12 cellular contexts compared by ENCODE assay signal in the genomic region with DNA sequence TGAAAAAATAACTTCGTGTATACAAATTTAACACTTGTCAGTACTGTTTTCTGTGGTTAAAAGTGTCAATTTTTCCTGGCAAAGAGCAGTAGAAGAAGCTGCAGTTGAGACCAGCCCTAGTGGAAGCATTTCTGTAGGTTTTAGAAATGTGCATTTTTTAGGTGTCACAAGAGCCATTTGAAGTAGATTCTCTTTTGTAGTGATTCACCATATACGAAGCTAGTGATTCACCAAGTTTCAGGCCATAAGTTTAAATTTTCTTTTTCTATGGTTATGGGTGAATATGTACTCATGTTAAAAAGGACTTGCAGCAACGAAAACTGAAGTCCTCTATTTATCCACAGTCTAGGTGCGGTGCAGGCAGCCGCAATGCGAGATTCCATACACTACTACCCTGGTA. TPM values are rescaled to one million over a fixed set of nuclear protein-coding genes. Genes with fewer than 3 reads are reported as not detected.
A peak's percentile ranks its signal among the peaks of the same experiment; 100 is the strongest.
DNase-seq lines count a peak whose midpoint lies in the region; ATAC-seq and TF ChIP-seq lines count a peak whose summit lies in the region.
"Had no signal": no experiment of that assay in that cellular context is flagged by ENCODE, and none has a peak within 500 bp of the region (broad histone marks: within the 10 kb centered on the region; RNA-seq: fewer than 3 reads in every experiment).

No MANE protein-coding gene starts in this region.

- H3K4me3 Mint-ChIP-seq in activated naive CD4-positive, alpha-beta T cell treated with anti-CD3 and anti-CD28 coated beads, Interleukin-2, amount 50 U/mL, for 24 hours: peak overlapping the region; percentile 92
- peak overlapping the region; percentile 52 for H3K4me3 Mint-ChIP-seq in activated CD8-positive, alpha-beta T cell treated with anti-CD3 and anti-CD28 coated beads for 36 hours
- H3K4me3 Mint-ChIP-seq in stimulated activated naive B cell treated with anti-CD40 and anti-IgM and Interleukin-4, amounts not matched to agents 10 μg/mL and 1 μg/mL and 100 μg/mL, for 72 hours: peak overlapping the region; percentile 36 to 37
- H3K4me3 Mint-ChIP-seq in type B pancreatic cell: no peak overlapping the region
- H3K4me3 Mint-ChIP-seq: B cell had no signal

- no peaks in the 10 kb centered on the region for H3K9me3 Mint-ChIP-seq in activated naive CD4-positive, alpha-beta T cell treated with anti-CD3 and anti-CD28 coated beads, Interleukin-2, amount 50 U/mL, for 24 hours
- no peaks in the 10 kb centered on the region for H3K9me3 Mint-ChIP-seq in activated CD8-positive, alpha-beta T cell treated with anti-CD3 and anti-CD28 coated beads for 36 hours
- peaks cover 0 to 2% of the 10 kb centered on the region in 2 donors for H3K9me3 Mint-ChIP-seq in stimulated activated naive B cell treated with anti-CD40 and anti-IgM and Interleukin-4, amounts not matched to agents 10 μg/mL and 1 μg/mL and 100 μg/mL, for 72 hours
- no peaks in the 10 kb centered on the region for H3K9me3 Mint-ChIP-seq in type B pancreatic cell

- H3K27me3 Mint-ChIP-seq in activated naive CD4-positive, alpha-beta T cell treated with anti-CD3 and anti-CD28 coated beads, Interleukin-2, amount 50 U/mL, for 24 hours: no peaks in the 10 kb centered on the region
- H3K27me3 Mint-ChIP-seq in activated CD8-positive, alpha-beta T cell treated with anti-CD3 and anti-CD28 coated beads for 36 hours: no peaks in the 10 kb centered on the region
- H3K27me3 Mint-ChIP-seq in stimulated activated naive B cell treated with anti-CD40 and anti-IgM and Interleukin-4, amounts not matched to agents 10 μg/mL and 1 μg/mL and 100 μg/mL, for 72 hours: no peaks in the 10 kb centered on the region
- no peaks in the 10 kb centered on the region for H3K27me3 Mint-ChIP-seq in type B pancreatic cell
- H3K27me3 Mint-ChIP-seq: B cell had no signal

- TF ChIP-seq CTCF in activated CD8-positive, alpha-beta T cell treated with anti-CD3 and anti-CD28 coated beads for 36 hours (IDR thresholded peaks at IDR 0.05): no peak
- TF ChIP-seq CTCF in fibroblast of mammary gland (conservative IDR thresholded peaks at IDR 0.05; ENCODE audit: control insufficient read depth, insufficient read depth, low read depth, low read length) (no peak), type B pancreatic cell (conservative IDR thresholded peaks at IDR 0.05) (no peak)

- ATAC-seq in activated CD8-positive, alpha-beta T cell treated with anti-CD3 and anti-CD28 coated beads for 36 hours: no peak
- no peak for ATAC-seq in stimulated activated naive B cell treated with anti-CD40 and anti-IgM and Interleukin-4, amounts not matched to agents 10 μg/mL and 1 μg/mL and 100 μg/mL, for 72 hours (replicated peaks)
- no peak for ATAC-seq in HG02759 (IDR thresholded peaks at IDR 0.05; ENCODE audit: unreplicated experiment)
- ATAC-seq: left colon had no signal

- CTCF ChIA-PET in activated CD8-positive, alpha-beta T cell treated with anti-CD3 and anti-CD28 coated beads for 36 hours (lab: Charles Lee): interaction anchor here (1.3 to 4.1 kb wide), 5 partner anchors 9 to 115 kb away, joined by 3 to 29 read pairs (median 13); no protein-coding TSS in a partner anchor

- peaks cover 30% of the 10 kb centered on the region for H3K36me3 Mint-ChIP-seq in activated naive CD4-positive, alpha-beta T cell treated with anti-CD3 and anti-CD28 coated beads, Interleukin-2, amount 50 U/mL, for 24 hours
- peaks cover 67% of the 10 kb centered on the region for H3K36me3 Mint-ChIP-seq in activated CD8-positive, alpha-beta T cell treated with anti-CD3 and anti-CD28 coated beads for 36 hours (ENCODE audit: low read depth)
- peaks cover 31 to 47% of the 10 kb centered on the region in 2 donors for H3K36me3 Mint-ChIP-seq in stimulated activated naive B cell treated with anti-CD40 and anti-IgM and Interleukin-4, amounts not matched to agents 10 μg/mL and 1 μg/mL and 100 μg/mL, for 72 hours
- peaks cover 19% of the 10 kb centered on the region for H3K36me3 Mint-ChIP-seq in type B pancreatic cell

- POLR2A ChIA-PET in activated CD8-positive, alpha-beta T cell treated with anti-CD3 and anti-CD28 coated beads for 36 hours (lab: Charles Lee): interaction anchor here (1.5 kb wide), 1 partner anchor 110 kb away, joined by 5 read pairs; no protein-coding TSS in a partner anchor

- no peak for DNase-seq in activated naive CD4-positive, alpha-beta T cell treated with anti-CD3 and anti-CD28 coated beads, Interleukin-2, amount 50 U/mL, for 16 hours
- no peak for DNase-seq in activated CD8-positive, alpha-beta T cell treated with anti-CD3 and anti-CD28 coated beads for 36 hours
- DNase-seq in fibroblast of mammary gland (ENCODE audit: low read depth) (peak; percentile 59), activated gamma-delta T cell (lab: John Stamatoyannopoulos, UW) (no peak), type B pancreatic cell (ENCODE audit: extremely low spot score, unreplicated experiment) (no peak)
- no peak for DNase-seq in stimulated activated naive B cell treated with anti-CD40 and anti-IgM and Interleukin-4, amounts not matched to agents 10 μg/mL and 1 μg/mL and 100 μg/mL, for 72 hours
- DNase-seq: left colon, MG63, OCI-M1 had no signal

- intact Hi-C loops in activated CD8-positive, alpha-beta T cell treated with anti-CD3 and anti-CD28 coated beads for 36 hours (cut with micrococcal nuclease): no loop called here

- peak overlapping the region; percentile 76 for H3K4me3 ChIP-seq in fibroblast of mammary gland (ENCODE audit: control insufficient read depth, low read depth, low read length)

- H3K4me1 Mint-ChIP-seq in activated naive CD4-positive, alpha-beta T cell treated with anti-CD3 and anti-CD28 coated beads, Interleukin-2, amount 50 U/mL, for 24 hours: peaks cover 50% of the 10 kb centered on the region
- peaks cover 54% of the 10 kb centered on the region for H3K4me1 Mint-ChIP-seq in activated CD8-positive, alpha-beta T cell treated with anti-CD3 and anti-CD28 coated beads for 36 hours (ENCODE audit: low read depth)
- peaks cover 23 to 44% of the 10 kb centered on the region in 2 donors for H3K4me1 Mint-ChIP-seq in stimulated activated naive B cell treated with anti-CD40 and anti-IgM and Interleukin-4, amounts not matched to agents 10 μg/mL and 1 μg/mL and 100 μg/mL, for 72 hours
- H3K4me1 Mint-ChIP-seq in type B pancreatic cell (ENCODE audit: unreplicated experiment): peaks cover 14% of the 10 kb centered on the region

- peak overlapping the region; percentile 97 for H3K27ac Mint-ChIP-seq in activated naive CD4-positive, alpha-beta T cell treated with anti-CD3 and anti-CD28 coated beads, Interleukin-2, amount 50 U/mL, for 24 hours
- peak overlapping the region; percentile 62 for H3K27ac Mint-ChIP-seq in activated CD8-positive, alpha-beta T cell treated with anti-CD3 and anti-CD28 coated beads for 36 hours
- no peak overlapping the region for H3K27ac Mint-ChIP-seq in stimulated activated naive B cell treated with anti-CD40 and anti-IgM and Interleukin-4, amounts not matched to agents 10 μg/mL and 1 μg/mL and 100 μg/mL, for 72 hours
- H3K27ac Mint-ChIP-seq in type B pancreatic cell: no peak overlapping the region

RNA-seq across cellular contexts. Expression of a gene that starts 4.2 kb away (rescaled TPM):
- total RNA-seq in activated CD8-positive, alpha-beta T cell treated with anti-CD3 and anti-CD28 coated beads for 36 hours: 10 to 100 TPM; 30.5 to 31.7 TPM
- 15.3 and 22.5 TPM in 2 replicates for total RNA-seq in type B pancreatic cell (ENCODE audit: low replicate concordance)

Comparison
In these comparisons a context has a peak if more than half of its experiments do, and no peak if none do; other contexts are left out.
1. H3K27ac Mint-ChIP-seq: peak in activated naive CD4-positive, alpha-beta T cell treated with anti-CD3 and anti-CD28 coated beads, Interleukin-2, amount 50 U/mL, for 24 hours (single experiment) and activated CD8-positive, alpha-beta T cell treated with anti-CD3 and anti-CD28 coated beads for 36 hours (single experiment); none in stimulated activated naive B cell treated with anti-CD40 and anti-IgM and Interleukin-4, amounts not matched to agents 10 μg/mL and 1 μg/mL and 100 μg/mL, for 72 hours (single experiment) and type B pancreatic cell (single experiment).